In the genomic region with DNA sequence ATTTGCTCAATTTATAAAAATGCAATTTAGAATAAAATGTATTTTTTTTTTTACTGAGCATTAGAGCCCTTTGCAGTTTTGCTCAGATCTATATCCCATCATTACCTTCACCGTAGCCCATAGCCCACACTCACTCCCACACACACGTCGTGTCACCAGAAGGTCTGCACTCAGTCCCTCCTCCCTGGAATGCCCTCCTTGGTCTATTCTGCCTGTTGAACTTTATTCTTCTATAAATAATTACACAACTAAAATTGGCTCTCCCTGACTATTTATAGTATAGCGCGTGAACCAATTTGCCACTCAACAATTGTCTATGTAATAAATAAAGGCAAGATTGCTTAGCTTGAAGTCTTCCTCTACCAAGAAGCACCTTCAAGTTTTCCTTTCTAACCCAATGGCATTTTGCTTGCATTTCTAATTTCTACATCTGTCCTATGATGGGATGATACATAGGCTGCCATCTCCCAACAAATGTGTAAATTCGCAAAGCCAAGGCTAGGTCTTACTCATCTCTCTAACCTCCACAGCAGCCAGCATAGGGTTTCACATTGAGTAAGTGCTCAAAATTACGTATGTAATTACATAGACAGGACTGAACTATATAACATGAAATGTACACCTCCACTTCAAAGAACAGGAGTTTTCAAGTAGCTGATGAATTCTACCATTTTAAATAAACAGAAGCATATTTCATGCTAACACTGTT, we compare ENCODE assay signal across 9 cellular contexts.
A peak's percentile ranks its signal among the peaks of the same experiment; 100 is the strongest.
DNase-seq lines count a peak whose midpoint lies in the region; ATAC-seq and TF ChIP-seq lines count a peak whose summit lies in the region.
"Had no signal": no experiment of that assay in that cellular context is flagged by ENCODE, and none has a peak within 500 bp of the region (broad histone marks: within the 10 kb centered on the region; RNA-seq: fewer than 3 reads in every experiment).

No MANE protein-coding gene starts in this region.

- peak overlapping the region; percentile 82 for H3K27ac Mint-ChIP-seq in activated CD4-positive, alpha-beta memory T cell treated with anti-CD3 and anti-CD28 coated beads for 36 hours
- no peak overlapping the region for H3K27ac Mint-ChIP-seq in type B pancreatic cell

- peaks cover 26% of the 10 kb centered on the region for H3K4me1 Mint-ChIP-seq in activated CD4-positive, alpha-beta memory T cell treated with anti-CD3 and anti-CD28 coated beads for 36 hours (ENCODE audit: low read depth)
- H3K4me1 Mint-ChIP-seq in type B pancreatic cell (ENCODE audit: unreplicated experiment) = peaks cover 48% of the 10 kb centered on the region

- peaks cover 47% of the 10 kb centered on the region for H3K27me3 Mint-ChIP-seq in activated CD4-positive, alpha-beta memory T cell treated with anti-CD3 and anti-CD28 coated beads for 36 hours
- H3K27me3 Mint-ChIP-seq in type B pancreatic cell = no peaks in the 10 kb centered on the region

- H3K4me3 Mint-ChIP-seq in activated CD4-positive, alpha-beta memory T cell treated with anti-CD3 and anti-CD28 coated beads for 36 hours = no peak overlapping the region
- no peak overlapping the region for H3K4me3 Mint-ChIP-seq in type B pancreatic cell

- CTCF ChIA-PET in activated CD4-positive, alpha-beta memory T cell treated with anti-CD3 and anti-CD28 coated beads for 36 hours (lab: Charles Lee) = no interaction called here

- DNase-seq in activated CD4-positive, alpha-beta memory T cell treated with anti-CD3 and anti-CD28 coated beads for 36 hours = peak; percentile 51
- no peak for DNase-seq in NCI-H2029 (lab: John Stamatoyannopoulos, UW)
- no peak for DNase-seq in type B pancreatic cell (ENCODE audit: extremely low spot score, unreplicated experiment)
- no peak for DNase-seq in NCI-H2107 treated with DMSO at 0.1 percent for 48 hours (lab: John Stamatoyannopoulos, UW; ENCODE audit: unreplicated experiment)
- no peak for DNase-seq in retina
- DNase-seq: NCI-H2029 treated with DMSO at 0.1 percent for 48 hours had no signal

- intact Hi-C loops in activated CD4-positive, alpha-beta memory T cell treated with anti-CD3 and anti-CD28 coated beads for 36 hours (cut with micrococcal nuclease) = loop anchor here (1.0 to 10.0 kb wide), 8 partner anchors 7 to 1069 kb away; no protein-coding TSS in a partner anchor

- no peaks in the 10 kb centered on the region for H3K9me3 Mint-ChIP-seq in activated CD4-positive, alpha-beta memory T cell treated with anti-CD3 and anti-CD28 coated beads for 36 hours
- no peaks in the 10 kb centered on the region for H3K9me3 Mint-ChIP-seq in type B pancreatic cell

- no peak for TF ChIP-seq CTCF in type B pancreatic cell (conservative IDR thresholded peaks at IDR 0.05)

- ATAC-seq in GM18499 (IDR thresholded peaks at IDR 0.05; ENCODE audit: insufficient read depth, unreplicated experiment) (peak; percentile 80), GM18909 (IDR thresholded peaks at IDR 0.05; ENCODE audit: poor library complexity, unreplicated experiment) (peak; percentile 96), HG02938 (IDR thresholded peaks at IDR 0.05; ENCODE audit: unreplicated experiment) (peak; percentile 80)

- POLR2A ChIA-PET in activated CD4-positive, alpha-beta memory T cell treated with anti-CD3 and anti-CD28 coated beads for 36 hours (lab: Charles Lee) = no interaction called here

- no peaks in the 10 kb centered on the region for H3K36me3 Mint-ChIP-seq in activated CD4-positive, alpha-beta memory T cell treated with anti-CD3 and anti-CD28 coated beads for 36 hours
- no peaks in the 10 kb centered on the region for H3K36me3 Mint-ChIP-seq in type B pancreatic cell
